1 cellular context compared by ENCODE assay signal in the genomic region with DNA sequence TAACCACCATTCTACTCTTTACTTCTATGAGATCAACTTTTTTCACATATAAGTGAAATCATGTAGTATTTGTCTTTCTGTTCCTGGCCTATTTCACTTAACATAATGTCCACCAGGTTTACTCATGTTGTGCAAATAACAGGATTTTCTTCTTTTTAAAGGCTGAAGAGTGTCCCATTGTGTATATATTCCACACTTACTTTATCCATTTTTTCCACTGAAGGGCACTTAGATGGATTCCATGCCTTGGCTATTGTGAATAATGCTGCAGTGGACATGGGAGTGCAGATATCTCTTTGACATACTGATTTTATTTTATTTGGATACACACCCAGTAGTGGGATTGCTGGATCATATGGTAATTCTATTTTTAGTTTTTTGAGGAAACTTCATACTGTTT.
TF ChIP-seq lines count a peak whose summit lies in the region.

No MANE protein-coding gene starts in this region.

TF ChIP-seq in IMR-90, 13 proteins besides CTCF, POLR2A, EP300 and RAD21 (continued from another document):
- TF ChIP-seq, protein P1, sequence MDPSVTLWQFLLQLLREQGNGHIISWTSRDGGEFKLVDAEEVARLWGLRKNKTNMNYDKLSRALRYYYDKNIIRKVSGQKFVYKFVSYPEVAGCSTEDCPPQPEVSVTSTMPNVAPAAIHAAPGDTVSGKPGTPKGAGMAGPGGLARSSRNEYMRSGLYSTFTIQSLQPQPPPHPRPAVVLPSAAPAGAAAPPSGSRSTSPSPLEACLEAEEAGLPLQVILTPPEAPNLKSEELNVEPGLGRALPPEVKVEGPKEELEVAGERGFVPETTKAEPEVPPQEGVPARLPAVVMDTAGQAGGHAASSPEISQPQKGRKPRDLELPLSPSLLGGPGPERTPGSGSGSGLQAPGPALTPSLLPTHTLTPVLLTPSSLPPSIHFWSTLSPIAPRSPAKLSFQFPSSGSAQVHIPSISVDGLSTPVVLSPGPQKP (IDR thresholded peaks at IDR 0.05; ENCODE audit: borderline replicate concordance, low read depth, low read length) = no peak
- TF ChIP-seq MXI1 (IDR thresholded peaks at IDR 0.05; ENCODE audit: borderline replicate concordance, low read depth, low read length) = no peak
- TF ChIP-seq MAFK (IDR thresholded peaks at IDR 0.05; ENCODE audit: low read depth, low read length) = no peak
- TF ChIP-seq CEBPB (IDR thresholded peaks at IDR 0.05; ENCODE audit: low read depth, low read length) = no peak
- TF ChIP-seq RFX5 (IDR thresholded peaks at IDR 0.05; ENCODE audit: low read depth, low read length) = no peak
- no peak for TF ChIP-seq SMC3 (IDR thresholded peaks at IDR 0.05; ENCODE audit: low read depth, low read length)
- TF ChIP-seq FOS (IDR thresholded peaks at IDR 0.05; ENCODE audit: low read depth, low read length) = no peak
- TF ChIP-seq MAZ (IDR thresholded peaks at IDR 0.05; ENCODE audit: borderline replicate concordance, low read depth, low read length) = no peak
- TF ChIP-seq CHD1 (IDR thresholded peaks at IDR 0.05; ENCODE audit: low read depth, low read length) = no peak
- no peak for TF ChIP-seq RCOR1 (IDR thresholded peaks at IDR 0.05; ENCODE audit: insufficient replicate concordance, low read length)
- TF ChIP-seq BHLHE40 (IDR thresholded peaks at IDR 0.05; ENCODE audit: low read depth, low read length) = no peak
- no peak for TF ChIP-seq NFE2L2 (IDR thresholded peaks at IDR 0.05; ENCODE audit: low read depth, low read length)
